ENCODE assay signal across 12 cellular contexts in the genomic region with DNA sequence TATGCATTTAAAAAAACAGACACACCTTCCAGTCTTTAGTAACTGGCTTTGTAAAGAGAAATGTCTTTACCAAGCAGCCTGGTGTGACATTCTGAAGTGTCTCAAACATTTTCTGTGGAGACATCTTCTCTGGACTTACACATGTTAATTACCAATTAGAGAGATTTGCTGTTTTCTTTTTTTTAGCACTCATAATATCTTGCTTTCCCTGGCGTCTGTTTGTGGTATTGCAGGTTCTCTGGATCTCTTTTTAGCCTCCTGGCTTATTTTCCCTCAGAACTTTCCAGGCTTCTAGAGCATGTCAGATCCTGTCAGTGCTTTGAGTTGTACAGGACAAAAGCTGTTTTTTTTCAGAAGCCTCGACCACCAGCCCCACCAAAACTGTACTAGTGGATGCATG.
DNase-seq lines count a peak whose midpoint lies in the region; ATAC-seq and TF ChIP-seq lines count a peak whose summit lies in the region.
"Had no signal": no experiment of that assay in that cellular context is flagged by ENCODE, and none has a peak within 500 bp of the region (broad histone marks: within the 10 kb centered on the region; RNA-seq: fewer than 3 reads in every experiment).

No MANE protein-coding gene starts in this region.

- CTCF ChIA-PET in T-cell (lab: Charles Lee), result interaction anchor here in 1 of 2 donors (0.7 kb wide), 1 partner anchor 516 kb away, joined by 5 read pairs; no protein-coding TSS in a partner anchor

- intact Hi-C loops in posterior vena cava (cut with DNase I), result no loop called here

- H3K4me1 Mint-ChIP-seq in endothelial cell (ENCODE audit: unreplicated experiment) (no peaks in the 10 kb centered on the region), T-cell (no peaks in the 10 kb centered on the region)
- H3K4me1 Mint-ChIP-seq: activated CD4-positive, alpha-beta memory T cell treated with anti-CD3 and anti-CD28 coated beads, Interleukin-2, amount 10 ng/mL, durations not matched to agents 7 days and 5 days; central memory CD8-positive, alpha-beta T cell had no signal

- ATAC-seq in GM18868 (IDR thresholded peaks at IDR 0.05; ENCODE audit: unreplicated experiment) (no peak), T-cell (replicated peaks in 1 of 4) (no peak)

- POLR2A ChIA-PET in T-cell (lab: Charles Lee), result no interaction called here

- TF ChIP-seq CTCF in endothelial cell (IDR thresholded peaks at IDR 0.05; ENCODE audit: unreplicated experiment) (peak; percentile 75), retinal pigment epithelial cell (conservative IDR thresholded peaks at IDR 0.05; ENCODE audit: low read depth, low read length) (peak; percentile 45)

- no peaks in the 10 kb centered on the region for H3K36me3 Mint-ChIP-seq in endothelial cell (ENCODE audit: low read depth, unreplicated experiment)
- no peaks in the 10 kb centered on the region for H3K36me3 Mint-ChIP-seq in T-cell

- no peak overlapping the region for H3K4me3 ChIP-seq in retinal pigment epithelial cell (ENCODE audit: low read length)

- no peaks in the 10 kb centered on the region for H3K9me3 Mint-ChIP-seq in endothelial cell (ENCODE audit: unreplicated experiment)
- H3K9me3 Mint-ChIP-seq in T-cell, result peaks cover 8 to 11% (median 9%) of the 10 kb centered on the region in 3 donors
- H3K9me3 Mint-ChIP-seq: activated CD4-positive, alpha-beta memory T cell treated with anti-CD3 and anti-CD28 coated beads, Interleukin-2, amount 10 ng/mL, durations not matched to agents 7 days and 5 days had no signal

- DNase-seq in DMS53 (lab: John Stamatoyannopoulos, UW) (peak; percentile 22), DMS53 treated with DMSO at 0.1 percent for 48 hours (lab: John Stamatoyannopoulos, UW; ENCODE audit: unreplicated experiment) (no peak), NAMALWA (ENCODE audit: low spot score) (peak; percentile 40), endothelial cell (ENCODE audit: low spot score) (no peak), retinal pigment epithelial cell (ENCODE audit: low read depth) (no peak), posterior vena cava (ENCODE audit: low spot score) (no peak), T-cell (no peak)
- DNase-seq: activated CD4-positive, alpha-beta memory T cell treated with anti-CD3 and anti-CD28 coated beads, Interleukin-2, amount 10 ng/mL, durations not matched to agents 7 days and 5 days; activated naive CD4-positive, alpha-beta T cell; NCI-H1694 treated with DMSO at 0.1 percent for 48 hours had no signal

- no peak overlapping the region for H3K4me3 Mint-ChIP-seq in endothelial cell (ENCODE audit: unreplicated experiment)
- no peak overlapping the region for H3K4me3 Mint-ChIP-seq in T-cell
- H3K4me3 Mint-ChIP-seq: activated CD4-positive, alpha-beta memory T cell treated with anti-CD3 and anti-CD28 coated beads, Interleukin-2, amount 10 ng/mL, durations not matched to agents 7 days and 5 days; central memory CD8-positive, alpha-beta T cell had no signal

- H3K27ac Mint-ChIP-seq in endothelial cell (ENCODE audit: unreplicated experiment), result no peak overlapping the region
- no peak overlapping the region for H3K27ac Mint-ChIP-seq in T-cell
- H3K27ac Mint-ChIP-seq: activated CD4-positive, alpha-beta memory T cell treated with anti-CD3 and anti-CD28 coated beads, Interleukin-2, amount 10 ng/mL, durations not matched to agents 7 days and 5 days had no signal

- no peaks in the 10 kb centered on the region for H3K27me3 Mint-ChIP-seq in endothelial cell (ENCODE audit: unreplicated experiment)
- H3K27me3 Mint-ChIP-seq in T-cell, result peaks cover 2 to 4% of the 10 kb centered on the region in 2 donors
- H3K27me3 Mint-ChIP-seq: activated CD4-positive, alpha-beta memory T cell treated with anti-CD3 and anti-CD28 coated beads, Interleukin-2, amount 10 ng/mL, durations not matched to agents 7 days and 5 days had no signal

Comparison
In these comparisons a context has a peak if more than half of its experiments do, and no peak if none do; other contexts are left out.
1. DNase-seq: peak in DMS53 (single experiment) and NAMALWA (single experiment); none in DMS53 treated with DMSO at 0.1 percent for 48 hours (single experiment), endothelial cell (single experiment), retinal pigment epithelial cell (single experiment), posterior vena cava (single experiment) and T-cell (0 of 34).